Comparison of ENCODE assay signal across 2 cellular contexts in genomic region chr12:68534108-68534507, GRCh38.
TF ChIP-seq lines count a peak whose summit lies in the region.

No MANE protein-coding gene starts in this region.

TF ChIP-seq in liver, 16 proteins besides CTCF, POLR2A, EP300 and RAD21 (continued from another document):
- TF ChIP-seq, protein P1, sequence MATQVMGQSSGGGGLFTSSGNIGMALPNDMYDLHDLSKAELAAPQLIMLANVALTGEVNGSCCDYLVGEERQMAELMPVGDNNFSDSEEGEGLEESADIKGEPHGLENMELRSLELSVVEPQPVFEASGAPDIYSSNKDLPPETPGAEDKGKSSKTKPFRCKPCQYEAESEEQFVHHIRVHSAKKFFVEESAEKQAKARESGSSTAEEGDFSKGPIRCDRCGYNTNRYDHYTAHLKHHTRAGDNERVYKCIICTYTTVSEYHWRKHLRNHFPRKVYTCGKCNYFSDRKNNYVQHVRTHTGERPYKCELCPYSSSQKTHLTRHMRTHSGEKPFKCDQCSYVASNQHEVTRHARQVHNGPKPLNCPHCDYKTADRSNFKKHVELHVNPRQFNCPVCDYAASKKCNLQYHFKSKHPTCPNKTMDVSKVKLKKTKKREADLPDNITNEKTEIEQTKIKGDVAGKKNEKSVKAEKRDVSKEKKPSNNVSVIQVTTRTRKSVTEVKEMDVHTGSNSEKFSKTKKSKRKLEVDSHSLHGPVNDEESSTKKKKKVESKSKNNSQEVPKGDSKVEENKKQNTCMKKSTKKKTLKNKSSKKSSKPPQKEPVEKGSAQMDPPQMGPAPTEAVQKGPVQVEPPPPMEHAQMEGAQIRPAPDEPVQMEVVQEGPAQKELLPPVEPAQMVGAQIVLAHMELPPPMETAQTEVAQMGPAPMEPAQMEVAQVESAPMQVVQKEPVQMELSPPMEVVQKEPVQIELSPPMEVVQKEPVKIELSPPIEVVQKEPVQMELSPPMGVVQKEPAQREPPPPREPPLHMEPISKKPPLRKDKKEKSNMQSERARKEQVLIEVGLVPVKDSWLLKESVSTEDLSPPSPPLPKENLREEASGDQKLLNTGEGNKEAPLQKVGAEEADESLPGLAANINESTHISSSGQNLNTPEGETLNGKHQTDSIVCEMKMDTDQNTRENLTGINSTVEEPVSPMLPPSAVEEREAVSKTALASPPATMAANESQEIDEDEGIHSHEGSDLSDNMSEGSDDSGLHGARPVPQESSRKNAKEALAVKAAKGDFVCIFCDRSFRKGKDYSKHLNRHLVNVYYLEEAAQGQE (IDR thresholded peaks at IDR 0.05) = no peak
- TF ChIP-seq JUND (IDR thresholded peaks at IDR 0.05) (peak in 1 of 2 donors; percentile 14), EGR1 (IDR thresholded peaks at IDR 0.05; ENCODE audit: low read depth in 2 of 2) (no peak), GABPA (IDR thresholded peaks at IDR 0.05 in 1 of 2, conservative IDR thresholded peaks at IDR 0.05 in 1 of 2) (no peak), YY1 (IDR thresholded peaks at IDR 0.05) (peak; percentile 51), RXRA (IDR thresholded peaks at IDR 0.05) (peak; percentile 49 to 69)

TF ChIP-seq in HepG2, 621 proteins besides CTCF, POLR2A, EP300 and RAD21 (continued from another document):
- no peak for TF ChIP-seq ZNF512B (CRISPR knock-in tag; IDR thresholded peaks at IDR 0.05; ENCODE audit: borderline replicate concordance)
- TF ChIP-seq GPBP1L1 (CRISPR knock-in tag; IDR thresholded peaks at IDR 0.05) = no peak
